ENCODE assay signal across 1 cellular context in the genomic region with DNA sequence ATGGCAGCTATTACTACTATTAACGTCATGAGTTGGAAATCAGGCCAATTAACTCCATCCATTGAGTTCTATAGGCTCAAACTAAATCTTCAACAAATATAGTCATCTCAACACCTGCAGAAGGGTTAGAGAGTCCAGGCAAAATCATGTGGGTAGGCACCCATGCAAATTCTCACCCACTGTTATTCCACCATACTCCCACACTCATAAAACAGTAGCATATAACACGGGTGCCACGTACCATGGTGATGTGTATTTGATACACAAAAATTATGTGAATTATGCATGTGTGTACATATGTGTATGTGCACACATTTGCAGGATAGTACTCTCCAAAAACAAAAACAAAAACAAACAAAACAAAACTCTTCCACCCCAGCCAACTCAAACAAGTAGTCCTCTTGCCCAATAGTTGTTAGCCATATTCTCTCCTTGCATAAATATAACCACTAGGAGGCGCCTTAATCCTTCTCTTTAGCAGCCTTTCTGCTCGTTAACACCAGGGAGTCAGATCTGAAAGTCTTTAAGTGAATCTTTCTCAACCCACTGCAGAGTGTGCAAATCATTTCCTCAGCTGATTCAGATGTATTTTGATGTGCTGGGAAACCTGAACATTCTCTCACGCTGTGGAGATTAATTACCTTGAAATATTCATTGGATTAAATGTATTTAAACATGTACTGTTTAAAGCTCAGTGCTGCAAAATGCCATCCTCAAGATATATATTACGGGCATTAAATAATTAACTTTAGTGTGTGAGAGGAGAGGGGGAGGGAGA.
TF ChIP-seq lines count a peak whose summit lies in the region.

No MANE protein-coding gene starts in this region.

TF ChIP-seq in GM23338, 12 proteins besides CTCF, POLR2A, EP300 and RAD21 (continued from another document):
- TF ChIP-seq ETS1 (IDR thresholded peaks at IDR 0.05), result no peak
